ENCODE assay signal across 12 cellular contexts in the genomic region with DNA sequence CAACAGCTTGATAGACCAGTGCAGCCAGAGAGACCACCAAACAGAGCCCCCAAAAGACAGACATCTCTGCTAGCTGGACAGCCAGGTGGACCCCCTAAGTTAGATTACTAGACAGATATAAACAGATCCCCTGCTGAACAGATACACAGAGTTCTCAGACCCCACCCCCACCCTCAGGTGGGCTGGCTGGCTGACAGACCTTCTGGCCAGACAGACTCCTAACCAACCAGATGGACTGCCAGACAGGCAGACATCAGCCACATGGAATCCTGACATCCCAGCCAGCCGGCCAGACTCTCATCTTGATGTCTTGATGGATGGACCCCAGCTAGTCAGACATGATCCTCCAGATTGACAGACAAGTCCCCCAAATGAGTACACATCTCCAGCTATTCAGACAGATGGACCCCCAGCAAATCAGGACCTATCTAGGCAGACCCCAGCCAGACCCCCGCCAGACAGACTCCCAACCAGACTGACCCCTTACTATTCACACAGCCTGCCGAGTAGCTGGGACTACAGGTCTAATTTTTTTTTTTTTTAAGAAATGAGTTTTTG. TPM values are rescaled to one million over a fixed set of nuclear protein-coding genes. Genes with fewer than 3 reads are reported as not detected.
DNase-seq lines count a peak whose midpoint lies in the region; ATAC-seq and TF ChIP-seq lines count a peak whose summit lies in the region.
"Had no signal": no experiment of that assay in that cellular context is flagged by ENCODE, and none has a peak within 500 bp of the region (broad histone marks: within the 10 kb centered on the region; RNA-seq: fewer than 3 reads in every experiment).

No MANE protein-coding gene starts in this region.

- ATAC-seq in activated B cell treated with CpG ODN at 0.5 μM for 24 hours (ENCODE audit: low read depth) (no peak), HG03457 (IDR thresholded peaks at IDR 0.05; ENCODE audit: unreplicated experiment) (no peak), HG03159 (IDR thresholded peaks at IDR 0.05; ENCODE audit: unreplicated experiment) (no peak)
- ATAC-seq: left colon had no signal

- H3K4me3 ChIP-seq in stomach, result peak overlapping the region in 3 of 4 donors; percentile 80 to 98 (median 88)

- H3K36me3 Mint-ChIP-seq in activated naive CD4-positive, alpha-beta T cell treated with anti-CD3 and anti-CD28 coated beads for 36 hours (ENCODE audit: low read depth), result peaks cover 40% of the 10 kb centered on the region
- H3K36me3 Mint-ChIP-seq in activated B cell treated with CpG ODN at 0.5 μM for 24 hours (ENCODE audit: low read depth) (peaks cover 37% of the 10 kb centered on the region), glutamatergic neuron (ENCODE audit: unreplicated experiment) (peaks cover 23% of the 10 kb centered on the region)

- intact Hi-C loops in activated naive CD4-positive, alpha-beta T cell treated with anti-CD3 and anti-CD28 coated beads for 36 hours (cut with micrococcal nuclease), result loop anchor here (10.0 kb wide), 3 partner anchors 351 to 1121 kb away; a partner anchor contains a TSS
- intact Hi-C loops in activated B cell treated with CpG ODN at 0.5 μM for 24 hours (cut with micrococcal nuclease), result loop anchor here (5.0 kb wide), 1 partner anchor 423 kb away; no protein-coding TSS in a partner anchor
- intact Hi-C loops in stomach (cut with DNase I; ENCODE audit: low total_unique reads), result no loop called here

- H3K27me3 ChIP-seq in stomach, result no peaks in the 10 kb centered on the region

- H3K27me3 Mint-ChIP-seq in activated naive CD4-positive, alpha-beta T cell treated with anti-CD3 and anti-CD28 coated beads for 36 hours (ENCODE audit: low read depth), result no peaks in the 10 kb centered on the region
- H3K27me3 Mint-ChIP-seq in activated B cell treated with CpG ODN at 0.5 μM for 24 hours (no peaks in the 10 kb centered on the region), glutamatergic neuron (ENCODE audit: unreplicated experiment) (peaks cover 12% of the 10 kb centered on the region)

- no peak for TF ChIP-seq POLR2A in stomach (IDR thresholded peaks at IDR 0.05)

- POLR2A ChIA-PET in activated B cell treated with CpG ODN at 0.5 μM for 24 hours (lab: Charles Lee), result interaction anchor here (1.1 to 5.7 kb wide), 6 partner anchors 10 to 192 kb away, joined by 4 to 96 read pairs (median 11); a partner anchor contains a TSS

- no peak for TF ChIP-seq EP300 in stomach (IDR thresholded peaks at IDR 0.05)

- no peak for DNase-seq in activated naive CD4-positive, alpha-beta T cell treated with anti-CD3 and anti-CD28 coated beads for 36 hours
- no peak for DNase-seq in activated naive CD4-positive, alpha-beta T cell treated with Interleukin-2 at 50 U/mL for 16 hours
- DNase-seq in activated B cell treated with CpG ODN at 0.5 μM for 24 hours (no peak), glutamatergic neuron (no peak), stomach (no peak), 8988T (no peak)
- DNase-seq: activated effector memory CD4-positive, alpha-beta T cell treated with Interleukin-2 at 50 U/mL for 16 hours; left colon; substantia nigra had no signal

- CTCF ChIA-PET in activated naive CD4-positive, alpha-beta T cell treated with anti-CD3 and anti-CD28 coated beads for 36 hours (lab: Charles Lee), result interaction anchor here (0.6 to 1.4 kb wide), 6 partner anchors 8 to 32 kb away, joined by 3 to 9 read pairs (median 4); a partner anchor contains a TSS
- CTCF ChIA-PET in activated B cell treated with CpG ODN at 0.5 μM for 24 hours (lab: Charles Lee), result interaction anchor here (0.7 to 1.9 kb wide), 5 partner anchors 12 to 41 kb away, joined by 5 to 16 read pairs (median 8); a partner anchor contains a TSS

- H3K4me1 ChIP-seq in stomach, result peaks cover 16 to 59% (median 42%) of the 10 kb centered on the region in 4 donors

- no peak overlapping the region for H3K27ac Mint-ChIP-seq in activated naive CD4-positive, alpha-beta T cell treated with anti-CD3 and anti-CD28 coated beads for 36 hours
- H3K27ac Mint-ChIP-seq in activated B cell treated with CpG ODN at 0.5 μM for 24 hours (peak overlapping the region; percentile 85), glutamatergic neuron (ENCODE audit: unreplicated experiment) (peak overlapping the region; percentile 38)

- H3K9me3 ChIP-seq in stomach, result no peaks in the 10 kb centered on the region
- H3K9me3 ChIP-seq: HAP-1 had no signal

- peaks cover 0 to 29% (median 26%) of the 10 kb centered on the region in 4 donors for H3K36me3 ChIP-seq in stomach

- H3K4me3 Mint-ChIP-seq in activated naive CD4-positive, alpha-beta T cell treated with anti-CD3 and anti-CD28 coated beads for 36 hours, result peak overlapping the region; percentile 34
- H3K4me3 Mint-ChIP-seq in activated B cell treated with CpG ODN at 0.5 μM for 24 hours (peak overlapping the region; percentile 89), glutamatergic neuron (ENCODE audit: unreplicated experiment) (peak overlapping the region; percentile 93)

- TF ChIP-seq CTCF in activated B cell treated with CpG ODN at 0.5 μM for 24 hours (IDR thresholded peaks at IDR 0.05), result no peak
- no peak for TF ChIP-seq CTCF in glutamatergic neuron (IDR thresholded peaks at IDR 0.05; ENCODE audit: partially characterized antibody, unreplicated experiment)
- no peak for TF ChIP-seq CTCF in stomach (IDR thresholded peaks at IDR 0.05)

- H3K9me3 Mint-ChIP-seq in activated naive CD4-positive, alpha-beta T cell treated with anti-CD3 and anti-CD28 coated beads for 36 hours, result no peaks in the 10 kb centered on the region
- no peaks in the 10 kb centered on the region for H3K9me3 Mint-ChIP-seq in activated B cell treated with CpG ODN at 0.5 μM for 24 hours
- H3K9me3 Mint-ChIP-seq in glutamatergic neuron (ENCODE audit: unreplicated experiment), result peaks cover 17% of the 10 kb centered on the region

- H3K4me1 Mint-ChIP-seq in activated naive CD4-positive, alpha-beta T cell treated with anti-CD3 and anti-CD28 coated beads for 36 hours (ENCODE audit: low read depth), result peaks cover 55% of the 10 kb centered on the region
- H3K4me1 Mint-ChIP-seq in activated B cell treated with CpG ODN at 0.5 μM for 24 hours (peaks cover 80% of the 10 kb centered on the region), glutamatergic neuron (ENCODE audit: low read depth, unreplicated experiment) (peaks cover 13% of the 10 kb centered on the region)

- H3K27ac ChIP-seq in stomach, result peak overlapping the region in 2 of 5 donors; percentile 87 to 92

- 89 to 100% (median 93%) methylated on average over 2 to 3 of the region's 3 CpGs for WGBS in stomach, 5 donors

RNA-seq across cellular contexts. Expression of a gene that starts 18.0 kb away (rescaled TPM):
- 10 to 100 TPM; 24.7 to 25.3 TPM for total RNA-seq in activated naive CD4-positive, alpha-beta T cell treated with anti-CD3 and anti-CD28 coated beads for 36 hours
- total RNA-seq in activated B cell treated with CpG ODN at 0.5 μM for 24 hours (77.7 and 79.2 TPM in 2 replicates), glutamatergic neuron (ENCODE audit: unreplicated experiment) (78.5 TPM), stomach (100 to 1,000 TPM in 2 of 5 donors, 10 to 100 TPM in 3; 38.6 to 177 (median 92.6) TPM)
- 10 to 100 TPM; 37.0 to 54.3 (median 42.8) TPM for polyA plus RNA-seq in stomach

RNA-seq across cellular contexts. Expression of a gene that starts 31.2 kb away (rescaled TPM):
- 100 to 1,000 TPM; 120 to 128 TPM for total RNA-seq in activated naive CD4-positive, alpha-beta T cell treated with anti-CD3 and anti-CD28 coated beads for 36 hours
- total RNA-seq in activated B cell treated with CpG ODN at 0.5 μM for 24 hours (121 and 140 TPM in 2 replicates), glutamatergic neuron (ENCODE audit: unreplicated experiment) (48.3 TPM), stomach (10 to 100 TPM; 14.2 to 88.7 (median 43.7) TPM)
- polyA plus RNA-seq in stomach, result 100 to 1,000 TPM in 1 of 3 donors, 10 to 100 TPM in 2; 84.4 to 128 (median 85.5) TPM

Comparison
In these comparisons a context has a peak if more than half of its experiments do, and no peak if none do; other contexts are left out.
1. H3K4me3 Mint-ChIP-seq: peak in every context shown above with its lines; median percentile 93 in glutamatergic neuron; 89 in activated B cell treated with CpG ODN at 0.5 μM for 24 hours; 34 in activated naive CD4-positive, alpha-beta T cell treated with anti-CD3 and anti-CD28 coated beads for 36 hours.